Comparison of ENCODE assay signal across 34 cellular contexts in genomic region chr10:104880655-104881222, GRCh38.
"Had no signal": no experiment of that assay in that cellular context is flagged by ENCODE, and none has a peak within 500 bp of the region (broad histone marks: within the 10 kb centered on the region; RNA-seq: fewer than 3 reads in every experiment).

No MANE protein-coding gene starts in this region.

- H3K4me1 ChIP-seq: adrenal gland, body of pancreas, breast epithelium had no signal

- ATAC-seq: activated CD8-positive, alpha-beta T cell treated with anti-CD3 and anti-CD28 coated beads for 36 hours; activated naive CD4-positive, alpha-beta T cell treated with anti-CD3 and anti-CD28 coated beads, Interleukin-2, amount 50 U/mL, for 72 hours; activated T-cell treated with anti-CD3 and anti-CD28 coated beads, Interleukin-2, amount 50 U/mL, for 4 hours; activated T-cell treated with anti-CD3 and anti-CD28 coated beads, Interleukin-2, amount 50 U/mL, for 72 hours; activated T-helper 17 cell treated with anti-CD3 and anti-CD28 coated beads, Interleukin-2, amount 50 U/mL, for 72 hours; body of pancreas had no signal

- H3K27ac ChIP-seq: adrenal gland, body of pancreas, brain microvascular endothelial cell, breast epithelium, VCaP had no signal

- H3K4me3 ChIP-seq: adrenal gland, body of pancreas, breast epithelium had no signal

- H3K36me3 ChIP-seq: adrenal gland, brain microvascular endothelial cell, breast epithelium had no signal

- H3K9me3 ChIP-seq: adrenal gland, body of pancreas, breast epithelium had no signal

- DNase-seq: activated B cell treated with CpG ODN at 0.5 μM for 24 hours; activated CD4-positive, alpha-beta memory T cell treated with anti-CD3 and anti-CD28 coated beads for 36 hours; activated CD4-positive, alpha-beta T cell treated with anti-CD3 and anti-CD28 coated beads for 4 hours; activated CD4-positive, alpha-beta T cell treated with anti-CD3 and anti-CD28 coated beads, Interleukin-2, amount 10 ng/mL, durations not matched to agents 24 days and 14 days; activated CD4-positive, alpha-beta T cell treated with anti-CD3 and anti-CD28 coated beads, Interleukin-2, amount 50 U/mL, for 1 hour; activated CD4-positive, alpha-beta T cell treated with anti-CD3 and anti-CD28 coated beads, Interleukin-2, amount 50 U/mL, for 4 hours; activated CD4-positive, CD25-positive, alpha-beta regulatory T cell treated with anti-CD3 and anti-CD28 coated beads, Interleukin-2, amount 50 U/mL, for 72 hours; activated CD8-positive, alpha-beta memory T cell treated with anti-CD3 and anti-CD28 coated beads, Interleukin-2, amount 50 U/mL, for 4 hours; activated CD8-positive, alpha-beta T cell treated with anti-CD3 and anti-CD28 coated beads for 36 hours; activated effector memory CD4-positive, alpha-beta T cell treated with anti-CD3 and anti-CD28 coated beads, Interleukin-2, amount 50 U/mL, for 16 hours; activated gamma-delta T cell treated with Interleukin-2 at 50 U/mL for 16 hours; activated naive CD4-positive, alpha-beta T cell; activated naive CD4-positive, alpha-beta T cell treated with anti-CD3 and anti-CD28 coated beads for 36 hours; activated naive CD4-positive, alpha-beta T cell treated with anti-CD3 and anti-CD28 coated beads, Interleukin-2, amount 50 U/mL, for 16 hours; activated naive CD8-positive, alpha-beta T cell treated with anti-CD3 and anti-CD28 coated beads for 36 hours; activated T-cell treated with anti-CD3 and anti-CD28 coated beads for 4 hours; activated T-cell treated with anti-CD3 and anti-CD28 coated beads, Interleukin-2, amount 50 U/mL, for 1 hour; activated T-cell treated with anti-CD3 and anti-CD28 coated beads, Interleukin-2, amount 50 U/mL, for 4 hours; activated T-cell treated with anti-CD3 and anti-CD28 coated beads, Interleukin-2, amount 50 U/mL, for 72 hours; adrenal gland; amniotic stem cell; aorta; body of pancreas; brain microvascular endothelial cell; central memory CD4-positive, alpha-beta T cell; T-helper 1 cell; T-helper 2 cell; T-helper 9 cell had no signal

- FAIRE-seq: astrocyte, TTC549 had no signal

- H3K27me3 ChIP-seq: adrenal gland, body of pancreas, brain microvascular endothelial cell, breast epithelium had no signal
